ENCODE assay signal across 23 cellular contexts in genomic region chr14:92321701-92322100, GRCh38. TPM values are rescaled to one million over a fixed set of nuclear protein-coding genes. Genes with fewer than 3 reads are reported as not detected.
"Had no signal": no experiment of that assay in that cellular context is flagged by ENCODE, and none has a peak within 500 bp of the region (broad histone marks: within the 10 kb centered on the region; RNA-seq: fewer than 3 reads in every experiment).

No MANE protein-coding gene starts in this region.

- ATAC-seq: effector memory CD8-positive, alpha-beta T cell; foreskin keratinocyte; left colon; naive thymus-derived CD4-positive, alpha-beta T cell; right cardiac atrium; stimulated activated effector memory CD8-positive, alpha-beta T cell treated with anti-CD3 and anti-CD28 coated beads, Interleukin-12 subunit alpha, Interleukin-12 subunit beta, amount 100 ng/mL, for 72 hours; stimulated activated naive CD8-positive, alpha-beta T cell treated with anti-CD3 and anti-CD28 coated beads, Interleukin-15, Interleukin-2, amounts not matched to agents 100 U/mL and 50 U/mL, for 24 hours; upper lobe of right lung had no signal

- H3K4me1 ChIP-seq: foreskin keratinocyte had no signal

- H3K9me3 Mint-ChIP-seq: dendritic cell treated with granulocyte-macrophage colony-stimulating factor and Interleukin-4, amounts not matched to agents 40 ng/mL and 50 ng/mL, for 4 days; effector memory CD8-positive, alpha-beta T cell had no signal

- H3K36me3 Mint-ChIP-seq: stimulated activated effector memory CD8-positive, alpha-beta T cell treated with anti-CD3 and anti-CD28 coated beads, Interleukin-12 subunit alpha, Interleukin-12 subunit beta, amount 100 ng/mL, for 72 hours had no signal

- H3K27ac ChIP-seq: foreskin keratinocyte, neutrophil, suprapubic skin, thyroid gland, upper lobe of right lung, vagina had no signal

- H3K27ac Mint-ChIP-seq: dendritic cell treated with granulocyte-macrophage colony-stimulating factor and Interleukin-4, amounts not matched to agents 40 ng/mL and 50 ng/mL, for 4 days; effector memory CD8-positive, alpha-beta T cell; naive thymus-derived CD4-positive, alpha-beta T cell; stimulated activated effector memory CD8-positive, alpha-beta T cell treated with anti-CD3 and anti-CD28 coated beads, Interleukin-12 subunit alpha, Interleukin-12 subunit beta, amount 100 ng/mL, for 72 hours had no signal

- DNase-seq: cerebellar nuclear complex; effector memory CD8-positive, alpha-beta T cell; erythroblast; foreskin keratinocyte; head of caudate nucleus; hippocampal formation; left colon; naive thymus-derived CD4-positive, alpha-beta T cell; posterior cingulate gyrus; right cardiac atrium; stimulated activated CD4-positive, alpha-beta T cell treated with anti-CD3 and anti-CD28 coated beads, Interleukin-2, amount 100 ng/mL, for 48 hours; stimulated activated CD8-positive, alpha-beta memory T cell treated with anti-CD3 and anti-CD28 coated beads, Interleukin-4, amount 100 ng/mL, for 48 hours; stimulated activated naive CD8-positive, alpha-beta T cell treated with anti-CD3 and anti-CD28 coated beads, Interleukin-15, Interleukin-2, amounts not matched to agents 100 U/mL and 50 U/mL, for 24 hours; thyroid gland; upper lobe of right lung had no signal

- H3K4me3 ChIP-seq: smooth muscle cell, suprapubic skin, thyroid gland, upper lobe of right lung, vagina had no signal

- H3K27me3 ChIP-seq: thyroid gland, vagina had no signal

- H3K9me3 ChIP-seq: neutrophil, suprapubic skin, thyroid gland, upper lobe of right lung, vagina had no signal

- H3K36me3 ChIP-seq: neutrophil, suprapubic skin, thyroid gland, upper lobe of right lung, vagina had no signal

- H3K4me3 Mint-ChIP-seq: dendritic cell treated with granulocyte-macrophage colony-stimulating factor and Interleukin-4, amounts not matched to agents 40 ng/mL and 50 ng/mL, for 4 days; effector memory CD8-positive, alpha-beta T cell; stimulated activated effector memory CD8-positive, alpha-beta T cell treated with anti-CD3 and anti-CD28 coated beads, Interleukin-12 subunit alpha, Interleukin-12 subunit beta, amount 100 ng/mL, for 72 hours had no signal

- H3K4me2 ChIP-seq: smooth muscle cell had no signal

RNA-seq across cellular contexts. Expression of gene SLC24A4, which starts 1.3 kb away (rescaled TPM):
- total RNA-seq: kidney epithelial cell, osteocyte had no signal
- polyA plus RNA-seq: naive thymus-derived CD4-positive, alpha-beta T cell; smooth muscle cell had no signal
